In the genomic region with DNA sequence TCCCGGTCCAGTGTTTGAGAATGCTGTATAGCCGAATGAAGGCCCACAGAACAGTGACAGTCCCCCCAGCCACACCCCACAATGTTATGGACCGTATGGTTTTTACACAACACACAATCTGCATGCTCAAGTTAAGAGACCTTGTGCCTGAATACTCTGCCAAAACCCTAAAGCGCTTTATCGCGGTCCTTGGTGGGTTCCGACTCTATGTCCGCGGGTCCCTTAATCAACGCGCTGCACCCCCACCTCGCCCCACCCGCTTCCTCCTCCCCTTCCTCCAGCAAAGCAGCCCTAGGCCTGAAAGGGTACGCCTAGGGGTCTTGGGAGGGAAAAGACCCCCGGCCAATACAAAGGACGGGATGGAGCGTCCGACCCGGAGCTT, we compare ENCODE assay signal across 8 cellular contexts. TPM values are rescaled to one million over a fixed set of nuclear protein-coding genes. Genes with fewer than 3 reads are reported as not detected.
A peak's percentile ranks its signal among the peaks of the same experiment; 100 is the strongest.
DNase-seq lines count a peak whose midpoint lies in the region; ATAC-seq and TF ChIP-seq lines count a peak whose summit lies in the region.

No MANE protein-coding gene starts in this region.

- peaks cover 49% of the 10 kb centered on the region for H3K36me3 Mint-ChIP-seq in activated CD8-positive, alpha-beta T cell treated with anti-CD3 and anti-CD28 coated beads for 36 hours (ENCODE audit: low read depth)
- peaks cover 49% of the 10 kb centered on the region for H3K36me3 Mint-ChIP-seq in nephron progenitor cell (ENCODE audit: low read depth)

- CTCF ChIA-PET in activated CD8-positive, alpha-beta T cell treated with anti-CD3 and anti-CD28 coated beads for 36 hours (lab: Charles Lee) = interaction anchor here (1.0 to 2.7 kb wide), 4 partner anchors 44 to 507 kb away, joined by 4 to 10 read pairs (median 6); no protein-coding TSS in a partner anchor

- DNase-seq in KBM-7 (peak; percentile 26), esophagus squamous epithelium (lab: John Stamatoyannopoulos, UW) (no peak), nephron progenitor cell (peak; percentile 57), upper lobe of right lung (no peak), DMS153 treated with DMSO at 0.1 percent for 48 hours (lab: John Stamatoyannopoulos, UW; ENCODE audit: unreplicated experiment) (no peak)
- peak; percentile 62 for DNase-seq in activated CD8-positive, alpha-beta T cell treated with anti-CD3 and anti-CD28 coated beads for 36 hours

- H3K9me3 ChIP-seq in BLaER1 treated with 17β-estradiol and CSF1 and Interleukin-3, amounts not matched to agents 10 nM and 100 nM (replicated peaks in 1 of 11) = 0 out of 22 replicates have a peak, but pooled peaks cover 0 to 3% (median 0%) of the 10 kb centered on the region in 11 experiments
- no peaks in the 10 kb centered on the region for H3K9me3 ChIP-seq in esophagus squamous epithelium
- H3K9me3 ChIP-seq in upper lobe of right lung = no peaks in the 10 kb centered on the region

- TF ChIP-seq CTCF in activated CD8-positive, alpha-beta T cell treated with anti-CD3 and anti-CD28 coated beads for 36 hours (IDR thresholded peaks at IDR 0.05) = no peak
- no peak for TF ChIP-seq CTCF in esophagus squamous epithelium (IDR thresholded peaks at IDR 0.05)
- TF ChIP-seq CTCF in nephron progenitor cell (IDR thresholded peaks at IDR 0.05) = no peak
- no peak for TF ChIP-seq CTCF in upper lobe of right lung (IDR thresholded peaks at IDR 0.05)

- WGBS in esophagus squamous epithelium, 2 donors = 0 to 5% methylated on average over 2 to 6 of the region's 19 CpGs

- peak overlapping the region; percentile 79 to 91 (median 88) for H3K9ac ChIP-seq in BLaER1 treated with 17β-estradiol and CSF1 and Interleukin-3, amounts not matched to agents 10 nM and 100 nM

- peak overlapping the region; percentile 67 to 91 (median 82) for H3K4me3 ChIP-seq in BLaER1 treated with 17β-estradiol and CSF1 and Interleukin-3, amounts not matched to agents 10 nM and 100 nM
- peak overlapping the region; percentile 84 to 93 (median 90) for H3K4me3 ChIP-seq in esophagus squamous epithelium
- peak overlapping the region; percentile 77 for H3K4me3 ChIP-seq in upper lobe of right lung

- peaks cover 34% of the 10 kb centered on the region for H3K4me1 Mint-ChIP-seq in activated CD8-positive, alpha-beta T cell treated with anti-CD3 and anti-CD28 coated beads for 36 hours (ENCODE audit: low read depth)
- peaks cover 34% of the 10 kb centered on the region for H3K4me1 Mint-ChIP-seq in nephron progenitor cell

- POLR2A ChIA-PET in activated CD8-positive, alpha-beta T cell treated with anti-CD3 and anti-CD28 coated beads for 36 hours (lab: Charles Lee) = interaction anchor here (0.6 to 7.6 kb wide), 13 partner anchors 9 to 475 kb away, joined by 3 to 40 read pairs (median 4); a partner anchor contains a TSS

- in situ Hi-C loops in KBM-7 (cut with MboI; ENCODE audit: low pct_unique_long_range_greater_than_20kb, low sequenced_read_pairs) = no loop called here

- peaks cover 57 to 70% (median 65%) of the 10 kb centered on the region in 11 experiments for H3K36me3 ChIP-seq in BLaER1 treated with 17β-estradiol and CSF1 and Interleukin-3, amounts not matched to agents 10 nM and 100 nM
- peaks cover 0 to 53% (median 8%) of the 10 kb centered on the region in 3 donors for H3K36me3 ChIP-seq in esophagus squamous epithelium
- peaks cover 51% of the 10 kb centered on the region for H3K36me3 ChIP-seq in upper lobe of right lung

- ATAC-seq in GM21360 (IDR thresholded peaks at IDR 0.05; ENCODE audit: unreplicated experiment) (peak; percentile 14), upper lobe of right lung (peak; percentile 56)
- peak; percentile 40 for ATAC-seq in activated CD8-positive, alpha-beta T cell treated with anti-CD3 and anti-CD28 coated beads for 36 hours

- H3K27ac Mint-ChIP-seq in activated CD8-positive, alpha-beta T cell treated with anti-CD3 and anti-CD28 coated beads for 36 hours = peak overlapping the region; percentile 99
- peak overlapping the region; percentile 78 for H3K27ac Mint-ChIP-seq in nephron progenitor cell

- no peak for TF ChIP-seq POLR2A in esophagus squamous epithelium (IDR thresholded peaks at IDR 0.05)

- peaks cover 0 to 36% (median 19%) of the 10 kb centered on the region in 10 experiments; a peak in 16 of 20 replicates for H3K4me1 ChIP-seq in BLaER1 treated with 17β-estradiol and CSF1 and Interleukin-3, amounts not matched to agents 10 nM and 100 nM
- peaks cover 0 to 36% (median 6%) of the 10 kb centered on the region in 3 donors for H3K4me1 ChIP-seq in esophagus squamous epithelium
- H3K4me1 ChIP-seq in upper lobe of right lung = peaks cover 13% of the 10 kb centered on the region

- H3K27ac ChIP-seq in BLaER1 treated with 17β-estradiol and CSF1 and Interleukin-3, amounts not matched to agents 10 nM and 100 nM = peak overlapping the region; percentile 69 to 91 (median 83); a peak in 21 of 22 replicates
- H3K27ac ChIP-seq in esophagus squamous epithelium (peak overlapping the region; percentile 94 to 97 (median 96)), upper lobe of right lung (peak overlapping the region; percentile 79)

- H3K4me3 Mint-ChIP-seq in activated CD8-positive, alpha-beta T cell treated with anti-CD3 and anti-CD28 coated beads for 36 hours = peak overlapping the region; percentile 96
- peak overlapping the region; percentile 93 for H3K4me3 Mint-ChIP-seq in nephron progenitor cell

- intact Hi-C loops in activated CD8-positive, alpha-beta T cell treated with anti-CD3 and anti-CD28 coated beads for 36 hours (cut with micrococcal nuclease) = loop anchor here (2.0 kb wide), 1 partner anchor 22 kb away; a partner anchor contains a TSS
- intact Hi-C loops in esophagus squamous epithelium (cut with DNase I) (no loop called here), upper lobe of right lung (cut with DNase I) (no loop called here)

- H3K27me3 Mint-ChIP-seq in activated CD8-positive, alpha-beta T cell treated with anti-CD3 and anti-CD28 coated beads for 36 hours = no peaks in the 10 kb centered on the region
- H3K27me3 Mint-ChIP-seq in nephron progenitor cell (ENCODE audit: low read depth, poor library complexity) = no peaks in the 10 kb centered on the region

- peak overlapping the region; percentile 80 to 96 (median 85) for H3K4me2 ChIP-seq in BLaER1 treated with 17β-estradiol and CSF1 and Interleukin-3, amounts not matched to agents 10 nM and 100 nM

- H3K9me3 Mint-ChIP-seq in activated CD8-positive, alpha-beta T cell treated with anti-CD3 and anti-CD28 coated beads for 36 hours = no peaks in the 10 kb centered on the region
- H3K9me3 Mint-ChIP-seq in nephron progenitor cell = peaks cover 3% of the 10 kb centered on the region

- H4K20me1 ChIP-seq in BLaER1 treated with 17β-estradiol and CSF1 and Interleukin-3, amounts not matched to agents 10 nM and 100 nM = peaks cover 0 to 40% (median 22%) of the 10 kb centered on the region in 11 experiments; a peak in 14 of 22 replicates

- H3K27me3 ChIP-seq in BLaER1 treated with 17β-estradiol and CSF1 and Interleukin-3, amounts not matched to agents 10 nM and 100 nM = no peaks in the 10 kb centered on the region
- H3K27me3 ChIP-seq in esophagus squamous epithelium (no peaks in the 10 kb centered on the region), upper lobe of right lung (no peaks in the 10 kb centered on the region)

RNA-seq across cellular contexts. Expression of a gene that starts 0.4 kb away (rescaled TPM):
- 10 to 100 TPM; 90.9 to 93.5 TPM for total RNA-seq in activated CD8-positive, alpha-beta T cell treated with anti-CD3 and anti-CD28 coated beads for 36 hours
- total RNA-seq in esophagus squamous epithelium = 100 to 1,000 TPM in 2 of 4 donors, 10 to 100 TPM in 2; 60.9 to 118 (median 102) TPM
- total RNA-seq in upper lobe of right lung = 84.5 TPM

RNA-seq across cellular contexts. Expression of a gene that starts 21.0 kb away (rescaled TPM):
- 100 to 1,000 TPM; 329 to 338 TPM for total RNA-seq in activated CD8-positive, alpha-beta T cell treated with anti-CD3 and anti-CD28 coated beads for 36 hours
- 100 to 1,000 TPM in 3 of 4 donors, 10 to 100 TPM in 1; 72.0 to 127 (median 114) TPM for total RNA-seq in esophagus squamous epithelium
- 128 TPM for total RNA-seq in upper lobe of right lung

Comparison
In these comparisons a context has a peak if more than half of its experiments do, and no peak if none do; other contexts are left out.
1. DNase-seq: peak in KBM-7 (single experiment), activated CD8-positive, alpha-beta T cell treated with anti-CD3 and anti-CD28 coated beads for 36 hours (single experiment) and nephron progenitor cell (single experiment); none in esophagus squamous epithelium (single experiment), upper lobe of right lung (single experiment) and DMS153 treated with DMSO at 0.1 percent for 48 hours (single experiment).
2. Peak in every context shown above with its lines, with median percentiles within 50 percentile points of each other: H3K27ac ChIP-seq, H3K4me3 ChIP-seq and ATAC-seq.